ENCODE assay signal across 1 cellular context in the genomic region with DNA sequence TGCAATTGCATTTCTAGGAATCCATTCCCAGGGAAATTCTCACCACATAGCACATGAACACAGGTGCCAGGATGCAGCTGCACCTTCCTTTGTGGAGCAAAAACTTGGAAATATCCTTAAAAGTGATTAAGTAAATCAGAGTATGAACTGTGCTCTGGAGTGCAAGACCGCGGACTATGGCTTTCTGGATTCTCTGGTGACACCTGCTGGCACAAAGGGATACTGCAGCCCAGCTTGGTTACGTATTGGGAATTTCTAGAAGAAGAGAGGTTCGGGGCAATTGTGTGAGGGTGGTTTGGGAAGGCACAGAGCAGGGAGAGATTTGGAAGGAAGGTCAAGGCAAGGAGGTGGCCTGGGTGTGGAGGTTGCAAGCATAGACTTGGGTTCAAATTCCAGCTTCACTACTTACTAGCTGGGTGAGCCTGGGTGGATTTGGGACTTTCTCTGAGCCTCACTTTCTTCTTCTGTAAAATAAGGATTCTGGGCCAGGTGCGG.
TF ChIP-seq lines count a peak whose summit lies in the region.

No MANE protein-coding gene starts in this region.

TF ChIP-seq in HepG2, 621 proteins besides CTCF, POLR2A, EP300 and RAD21 (continued from another document and continues in another):
- TF ChIP-seq, protein P1, sequence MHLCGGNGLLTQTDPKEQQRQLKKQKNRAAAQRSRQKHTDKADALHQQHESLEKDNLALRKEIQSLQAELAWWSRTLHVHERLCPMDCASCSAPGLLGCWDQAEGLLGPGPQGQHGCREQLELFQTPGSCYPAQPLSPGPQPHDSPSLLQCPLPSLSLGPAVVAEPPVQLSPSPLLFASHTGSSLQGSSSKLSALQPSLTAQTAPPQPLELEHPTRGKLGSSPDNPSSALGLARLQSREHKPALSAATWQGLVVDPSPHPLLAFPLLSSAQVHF (CRISPR knock-in tag; IDR thresholded peaks at IDR 0.05): no peak
- TF ChIP-seq ZNF101 (CRISPR knock-in tag; IDR thresholded peaks at IDR 0.05; ENCODE audit: borderline replicate concordance, low read depth): no peak
- TF ChIP-seq AGO1 (IDR thresholded peaks at IDR 0.05; ENCODE audit: low read depth, low read length, poor library complexity, severe bottlenecking): no peak
- TF ChIP-seq ZNF343 (CRISPR knock-in tag; IDR thresholded peaks at IDR 0.05): no peak
- peak; percentile 55; the same call in 1 of the 2 replicates for TF ChIP-seq DMAP1 (CRISPR knock-in tag; IDR thresholded peaks at IDR 0.05)
- TF ChIP-seq HHEX (CRISPR knock-in tag; IDR thresholded peaks at IDR 0.05): no peak
- TF ChIP-seq ZSCAN20 (CRISPR knock-in tag; IDR thresholded peaks at IDR 0.05; ENCODE audit: borderline replicate concordance): no peak
- no peak for TF ChIP-seq TCF7L2 (IDR thresholded peaks at IDR 0.05; ENCODE audit: low read depth, low read length)
- no peak for TF ChIP-seq NPAS2 (CRISPR knock-in tag; IDR thresholded peaks at IDR 0.05; ENCODE audit: borderline replicate concordance)
- no peak for TF ChIP-seq ZNF20 (CRISPR knock-in tag; IDR thresholded peaks at IDR 0.05)
- no peak for TF ChIP-seq TBX3 (IDR thresholded peaks at IDR 0.05; ENCODE audit: borderline replicate concordance)
- peak; percentile 86 for TF ChIP-seq STAG1 (CRISPR knock-in tag; IDR thresholded peaks at IDR 0.05)
- TF ChIP-seq ZNF350 (CRISPR knock-in tag; IDR thresholded peaks at IDR 0.05; ENCODE audit: borderline replicate concordance, low read depth): 0 out of 2 replicates have a peak, but pooled peaks have one; percentile 68
- no peak for TF ChIP-seq ZNF577 (CRISPR knock-in tag; IDR thresholded peaks at IDR 0.05; ENCODE audit: borderline replicate concordance, low read depth)
- TF ChIP-seq SATB2 (CRISPR knock-in tag; IDR thresholded peaks at IDR 0.05): no peak
- TF ChIP-seq ZNF34 (CRISPR knock-in tag; IDR thresholded peaks at IDR 0.05; ENCODE audit: borderline replicate concordance): no peak
- no peak for TF ChIP-seq PHB2 (IDR thresholded peaks at IDR 0.05; ENCODE audit: partially characterized antibody)
- TF ChIP-seq HNRNPK (IDR thresholded peaks at IDR 0.05; ENCODE audit: low read depth, low read length, poor library complexity, severe bottlenecking): no peak
- TF ChIP-seq, protein P2, sequence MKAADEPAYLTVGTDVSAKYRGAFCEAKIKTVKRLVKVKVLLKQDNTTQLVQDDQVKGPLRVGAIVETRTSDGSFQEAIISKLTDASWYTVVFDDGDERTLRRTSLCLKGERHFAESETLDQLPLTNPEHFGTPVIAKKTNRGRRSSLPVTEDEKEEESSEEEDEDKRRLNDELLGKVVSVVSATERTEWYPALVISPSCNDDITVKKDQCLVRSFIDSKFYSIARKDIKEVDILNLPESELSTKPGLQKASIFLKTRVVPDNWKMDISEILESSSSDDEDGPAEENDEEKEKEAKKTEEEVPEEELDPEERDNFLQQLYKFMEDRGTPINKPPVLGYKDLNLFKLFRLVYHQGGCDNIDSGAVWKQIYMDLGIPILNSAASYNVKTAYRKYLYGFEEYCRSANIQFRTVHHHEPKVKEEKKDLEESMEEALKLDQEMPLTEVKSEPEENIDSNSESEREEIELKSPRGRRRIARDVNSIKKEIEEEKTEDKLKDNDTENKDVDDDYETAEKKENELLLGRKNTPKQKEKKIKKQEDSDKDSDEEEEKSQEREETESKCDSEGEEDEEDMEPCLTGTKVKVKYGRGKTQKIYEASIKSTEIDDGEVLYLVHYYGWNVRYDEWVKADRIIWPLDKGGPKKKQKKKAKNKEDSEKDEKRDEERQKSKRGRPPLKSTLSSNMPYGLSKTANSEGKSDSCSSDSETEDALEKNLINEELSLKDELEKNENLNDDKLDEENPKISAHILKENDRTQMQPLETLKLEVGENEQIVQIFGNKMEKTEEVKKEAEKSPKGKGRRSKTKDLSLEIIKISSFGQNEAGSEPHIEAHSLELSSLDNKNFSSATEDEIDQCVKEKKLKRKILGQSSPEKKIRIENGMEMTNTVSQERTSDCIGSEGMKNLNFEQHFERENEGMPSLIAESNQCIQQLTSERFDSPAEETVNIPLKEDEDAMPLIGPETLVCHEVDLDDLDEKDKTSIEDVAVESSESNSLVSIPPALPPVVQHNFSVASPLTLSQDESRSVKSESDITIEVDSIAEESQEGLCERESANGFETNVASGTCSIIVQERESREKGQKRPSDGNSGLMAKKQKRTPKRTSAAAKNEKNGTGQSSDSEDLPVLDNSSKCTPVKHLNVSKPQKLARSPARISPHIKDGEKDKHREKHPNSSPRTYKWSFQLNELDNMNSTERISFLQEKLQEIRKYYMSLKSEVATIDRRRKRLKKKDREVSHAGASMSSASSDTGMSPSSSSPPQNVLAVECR (CRISPR knock-in tag; IDR thresholded peaks at IDR 0.05; ENCODE audit: borderline replicate concordance): peak; percentile 56
- 0 out of 2 replicates have a peak, but pooled peaks have one; percentile 32 for TF ChIP-seq TARDBP (CRISPR knock-in tag; IDR thresholded peaks at IDR 0.05)
- TF ChIP-seq, protein P3, sequence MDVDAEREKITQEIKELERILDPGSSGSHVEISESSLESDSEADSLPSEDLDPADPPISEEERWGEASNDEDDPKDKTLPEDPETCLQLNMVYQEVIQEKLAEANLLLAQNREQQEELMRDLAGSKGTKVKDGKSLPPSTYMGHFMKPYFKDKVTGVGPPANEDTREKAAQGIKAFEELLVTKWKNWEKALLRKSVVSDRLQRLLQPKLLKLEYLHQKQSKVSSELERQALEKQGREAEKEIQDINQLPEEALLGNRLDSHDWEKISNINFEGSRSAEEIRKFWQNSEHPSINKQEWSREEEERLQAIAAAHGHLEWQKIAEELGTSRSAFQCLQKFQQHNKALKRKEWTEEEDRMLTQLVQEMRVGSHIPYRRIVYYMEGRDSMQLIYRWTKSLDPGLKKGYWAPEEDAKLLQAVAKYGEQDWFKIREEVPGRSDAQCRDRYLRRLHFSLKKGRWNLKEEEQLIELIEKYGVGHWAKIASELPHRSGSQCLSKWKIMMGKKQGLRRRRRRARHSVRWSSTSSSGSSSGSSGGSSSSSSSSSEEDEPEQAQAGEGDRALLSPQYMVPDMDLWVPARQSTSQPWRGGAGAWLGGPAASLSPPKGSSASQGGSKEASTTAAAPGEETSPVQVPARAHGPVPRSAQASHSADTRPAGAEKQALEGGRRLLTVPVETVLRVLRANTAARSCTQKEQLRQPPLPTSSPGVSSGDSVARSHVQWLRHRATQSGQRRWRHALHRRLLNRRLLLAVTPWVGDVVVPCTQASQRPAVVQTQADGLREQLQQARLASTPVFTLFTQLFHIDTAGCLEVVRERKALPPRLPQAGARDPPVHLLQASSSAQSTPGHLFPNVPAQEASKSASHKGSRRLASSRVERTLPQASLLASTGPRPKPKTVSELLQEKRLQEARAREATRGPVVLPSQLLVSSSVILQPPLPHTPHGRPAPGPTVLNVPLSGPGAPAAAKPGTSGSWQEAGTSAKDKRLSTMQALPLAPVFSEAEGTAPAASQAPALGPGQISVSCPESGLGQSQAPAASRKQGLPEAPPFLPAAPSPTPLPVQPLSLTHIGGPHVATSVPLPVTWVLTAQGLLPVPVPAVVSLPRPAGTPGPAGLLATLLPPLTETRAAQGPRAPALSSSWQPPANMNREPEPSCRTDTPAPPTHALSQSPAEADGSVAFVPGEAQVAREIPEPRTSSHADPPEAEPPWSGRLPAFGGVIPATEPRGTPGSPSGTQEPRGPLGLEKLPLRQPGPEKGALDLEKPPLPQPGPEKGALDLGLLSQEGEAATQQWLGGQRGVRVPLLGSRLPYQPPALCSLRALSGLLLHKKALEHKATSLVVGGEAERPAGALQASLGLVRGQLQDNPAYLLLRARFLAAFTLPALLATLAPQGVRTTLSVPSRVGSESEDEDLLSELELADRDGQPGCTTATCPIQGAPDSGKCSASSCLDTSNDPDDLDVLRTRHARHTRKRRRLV (CRISPR knock-in tag; IDR thresholded peaks at IDR 0.05): no peak
- TF ChIP-seq SP1 (IDR thresholded peaks at IDR 0.05): no peak
- TF ChIP-seq SP1 (CRISPR knock-in tag; IDR thresholded peaks at IDR 0.05): no peak
- TF ChIP-seq, protein P4, sequence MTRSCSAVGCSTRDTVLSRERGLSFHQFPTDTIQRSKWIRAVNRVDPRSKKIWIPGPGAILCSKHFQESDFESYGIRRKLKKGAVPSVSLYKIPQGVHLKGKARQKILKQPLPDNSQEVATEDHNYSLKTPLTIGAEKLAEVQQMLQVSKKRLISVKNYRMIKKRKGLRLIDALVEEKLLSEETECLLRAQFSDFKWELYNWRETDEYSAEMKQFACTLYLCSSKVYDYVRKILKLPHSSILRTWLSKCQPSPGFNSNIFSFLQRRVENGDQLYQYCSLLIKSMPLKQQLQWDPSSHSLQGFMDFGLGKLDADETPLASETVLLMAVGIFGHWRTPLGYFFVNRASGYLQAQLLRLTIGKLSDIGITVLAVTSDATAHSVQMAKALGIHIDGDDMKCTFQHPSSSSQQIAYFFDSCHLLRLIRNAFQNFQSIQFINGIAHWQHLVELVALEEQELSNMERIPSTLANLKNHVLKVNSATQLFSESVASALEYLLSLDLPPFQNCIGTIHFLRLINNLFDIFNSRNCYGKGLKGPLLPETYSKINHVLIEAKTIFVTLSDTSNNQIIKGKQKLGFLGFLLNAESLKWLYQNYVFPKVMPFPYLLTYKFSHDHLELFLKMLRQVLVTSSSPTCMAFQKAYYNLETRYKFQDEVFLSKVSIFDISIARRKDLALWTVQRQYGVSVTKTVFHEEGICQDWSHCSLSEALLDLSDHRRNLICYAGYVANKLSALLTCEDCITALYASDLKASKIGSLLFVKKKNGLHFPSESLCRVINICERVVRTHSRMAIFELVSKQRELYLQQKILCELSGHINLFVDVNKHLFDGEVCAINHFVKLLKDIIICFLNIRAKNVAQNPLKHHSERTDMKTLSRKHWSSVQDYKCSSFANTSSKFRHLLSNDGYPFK (CRISPR knock-in tag; IDR thresholded peaks at IDR 0.05; ENCODE audit: borderline replicate concordance): no peak
- TF ChIP-seq GZF1 (CRISPR knock-in tag; IDR thresholded peaks at IDR 0.05): no peak
- no peak for TF ChIP-seq SPEN (CRISPR knock-in tag; IDR thresholded peaks at IDR 0.05; ENCODE audit: low read depth)
- 0 out of 2 replicates have a peak, but pooled peaks have one; percentile 29 for TF ChIP-seq NCOA2 (CRISPR knock-in tag; IDR thresholded peaks at IDR 0.05)
- TF ChIP-seq, protein P5, sequence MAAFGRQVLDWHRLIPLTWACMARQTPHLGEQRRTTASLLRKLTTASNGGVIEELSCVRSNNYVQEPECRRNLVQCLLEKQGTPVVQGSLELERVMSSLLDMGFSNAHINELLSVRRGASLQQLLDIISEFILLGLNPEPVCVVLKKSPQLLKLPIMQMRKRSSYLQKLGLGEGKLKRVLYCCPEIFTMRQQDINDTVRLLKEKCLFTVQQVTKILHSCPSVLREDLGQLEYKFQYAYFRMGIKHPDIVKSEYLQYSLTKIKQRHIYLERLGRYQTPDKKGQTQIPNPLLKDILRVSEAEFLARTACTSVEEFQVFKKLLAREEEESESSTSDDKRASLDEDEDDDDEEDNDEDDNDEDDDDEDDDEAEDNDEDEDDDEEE (CRISPR knock-in tag; IDR thresholded peaks at IDR 0.05): peak; percentile 76; the same call in 1 of the 2 replicates
- TF ChIP-seq IKZF1 (IDR thresholded peaks at IDR 0.05): no peak
- no peak for TF ChIP-seq CHCHD3 (CRISPR knock-in tag; IDR thresholded peaks at IDR 0.05)
- no peak for TF ChIP-seq ZNF160 (CRISPR knock-in tag; IDR thresholded peaks at IDR 0.05)
- TF ChIP-seq, protein P6, sequence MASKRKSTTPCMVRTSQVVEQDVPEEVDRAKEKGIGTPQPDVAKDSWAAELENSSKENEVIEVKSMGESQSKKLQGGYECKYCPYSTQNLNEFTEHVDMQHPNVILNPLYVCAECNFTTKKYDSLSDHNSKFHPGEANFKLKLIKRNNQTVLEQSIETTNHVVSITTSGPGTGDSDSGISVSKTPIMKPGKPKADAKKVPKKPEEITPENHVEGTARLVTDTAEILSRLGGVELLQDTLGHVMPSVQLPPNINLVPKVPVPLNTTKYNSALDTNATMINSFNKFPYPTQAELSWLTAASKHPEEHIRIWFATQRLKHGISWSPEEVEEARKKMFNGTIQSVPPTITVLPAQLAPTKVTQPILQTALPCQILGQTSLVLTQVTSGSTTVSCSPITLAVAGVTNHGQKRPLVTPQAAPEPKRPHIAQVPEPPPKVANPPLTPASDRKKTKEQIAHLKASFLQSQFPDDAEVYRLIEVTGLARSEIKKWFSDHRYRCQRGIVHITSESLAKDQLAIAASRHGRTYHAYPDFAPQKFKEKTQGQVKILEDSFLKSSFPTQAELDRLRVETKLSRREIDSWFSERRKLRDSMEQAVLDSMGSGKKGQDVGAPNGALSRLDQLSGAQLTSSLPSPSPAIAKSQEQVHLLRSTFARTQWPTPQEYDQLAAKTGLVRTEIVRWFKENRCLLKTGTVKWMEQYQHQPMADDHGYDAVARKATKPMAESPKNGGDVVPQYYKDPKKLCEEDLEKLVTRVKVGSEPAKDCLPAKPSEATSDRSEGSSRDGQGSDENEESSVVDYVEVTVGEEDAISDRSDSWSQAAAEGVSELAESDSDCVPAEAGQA (IDR thresholded peaks at IDR 0.05; ENCODE audit: low read depth): no peak
- TF ChIP-seq, protein P6 (CRISPR knock-in tag; IDR thresholded peaks at IDR 0.05; ENCODE audit: borderline replicate concordance): no peak
- TF ChIP-seq ZMYM4 (CRISPR knock-in tag; IDR thresholded peaks at IDR 0.05): peak; percentile 53
- TF ChIP-seq, protein P7, sequence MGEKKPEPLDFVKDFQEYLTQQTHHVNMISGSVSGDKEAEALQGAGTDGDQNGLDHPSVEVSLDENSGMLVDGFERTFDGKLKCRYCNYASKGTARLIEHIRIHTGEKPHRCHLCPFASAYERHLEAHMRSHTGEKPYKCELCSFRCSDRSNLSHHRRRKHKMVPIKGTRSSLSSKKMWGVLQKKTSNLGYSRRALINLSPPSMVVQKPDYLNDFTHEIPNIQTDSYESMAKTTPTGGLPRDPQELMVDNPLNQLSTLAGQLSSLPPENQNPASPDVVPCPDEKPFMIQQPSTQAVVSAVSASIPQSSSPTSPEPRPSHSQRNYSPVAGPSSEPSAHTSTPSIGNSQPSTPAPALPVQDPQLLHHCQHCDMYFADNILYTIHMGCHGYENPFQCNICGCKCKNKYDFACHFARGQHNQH (CRISPR knock-in tag; IDR thresholded peaks at IDR 0.05): peak; percentile 65
- no peak for TF ChIP-seq MTA3 (CRISPR knock-in tag; IDR thresholded peaks at IDR 0.05)
- TF ChIP-seq, protein P8, sequence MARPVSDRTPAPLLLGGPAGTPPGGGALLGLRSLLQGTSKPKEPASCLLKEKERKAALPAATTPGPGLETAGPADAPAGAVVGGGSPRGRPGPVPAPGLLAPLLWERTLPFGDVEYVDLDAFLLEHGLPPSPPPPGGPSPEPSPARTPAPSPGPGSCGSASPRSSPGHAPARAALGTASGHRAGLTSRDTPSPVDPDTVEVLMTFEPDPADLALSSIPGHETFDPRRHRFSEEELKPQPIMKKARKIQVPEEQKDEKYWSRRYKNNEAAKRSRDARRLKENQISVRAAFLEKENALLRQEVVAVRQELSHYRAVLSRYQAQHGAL (CRISPR knock-in tag; IDR thresholded peaks at IDR 0.05; ENCODE audit: not compliant biosample characterization): no peak
